1 cellular context compared by ENCODE assay signal in the genomic region with DNA sequence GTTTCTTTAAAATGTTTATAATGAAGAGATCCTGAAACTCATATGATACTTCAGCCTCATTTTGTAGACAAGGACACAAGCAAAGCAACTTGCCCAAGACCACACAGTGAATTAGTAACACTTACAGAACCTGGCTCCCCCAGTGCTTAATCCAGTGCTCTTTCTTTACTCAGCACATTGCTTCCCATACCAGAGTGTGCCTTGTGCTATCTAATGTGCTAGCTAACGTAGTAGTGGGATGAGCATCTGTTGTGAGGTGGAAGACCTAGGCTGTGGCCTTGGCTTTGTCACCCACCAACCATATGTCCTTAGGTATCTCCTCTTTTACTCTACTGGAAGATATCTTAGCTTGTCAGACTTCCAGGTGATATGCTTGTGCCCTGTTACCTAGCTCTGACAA.
TF ChIP-seq lines count a peak whose summit lies in the region.

No MANE protein-coding gene starts in this region.

TF ChIP-seq in K562, 482 proteins besides CTCF, POLR2A, EP300 and RAD21:
- no peak for TF ChIP-seq KAT7 (CRISPR knock-in tag; IDR thresholded peaks at IDR 0.05; ENCODE audit: borderline replicate concordance)
- TF ChIP-seq KDM4B (IDR thresholded peaks at IDR 0.05; ENCODE audit: borderline replicate concordance in 2 of 2, low read depth in 1 of 2), result no peak
- no peak for TF ChIP-seq XRCC5 (IDR thresholded peaks at IDR 0.05; ENCODE audit: low read depth, low read length)
- peak; percentile 92 for TF ChIP-seq ZNF12 (CRISPR knock-in tag; IDR thresholded peaks at IDR 0.05)
